26 cellular contexts compared by ENCODE assay signal in the genomic region with DNA sequence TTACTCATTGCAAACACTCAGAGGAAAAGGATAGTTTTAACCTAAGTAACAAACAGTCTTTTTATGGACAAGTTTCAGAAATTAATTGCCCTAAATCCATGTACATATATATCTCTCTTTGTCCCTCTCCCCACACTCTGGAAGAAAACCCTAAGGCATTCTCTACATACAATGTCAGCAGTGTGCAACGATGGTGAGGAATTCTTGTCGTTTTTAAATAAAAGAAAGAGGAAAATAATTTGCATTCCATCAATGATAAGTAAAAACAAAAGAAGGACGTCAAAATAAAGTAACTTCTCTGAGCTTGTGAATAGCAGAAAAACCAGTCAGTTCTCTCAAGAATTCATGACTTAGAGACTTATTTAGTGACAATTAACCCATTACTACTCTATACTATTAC.
DNase-seq lines count a peak whose midpoint lies in the region; ATAC-seq, FAIRE-seq and TF ChIP-seq lines count a peak whose summit lies in the region.
"Had no signal": no experiment of that assay in that cellular context is flagged by ENCODE, and none has a peak within 500 bp of the region (broad histone marks: within the 10 kb centered on the region; RNA-seq: fewer than 3 reads in every experiment).

No MANE protein-coding gene starts in this region.

- H2AFZ ChIP-seq in HepG2 (ENCODE audit: low read length), result no peak overlapping the region
- H2AFZ ChIP-seq: hepatocyte had no signal

- 97% methylated on average over 3 of the region's 3 CpGs for WGBS in HepG2 (ENCODE audit: low lambda C conversion rate)

- intact Hi-C loops in activated CD4-positive, alpha-beta memory T cell treated with anti-CD3 and anti-CD28 coated beads for 36 hours (cut with micrococcal nuclease), result loop anchor here (10.0 kb wide), 1 partner anchor 426 kb away; no protein-coding TSS in a partner anchor
- intact Hi-C loops in HepG2 (cut with micrococcal nuclease; ENCODE audit: unreplicated experiment), result no loop called here

- in situ Hi-C loops in HepG2 (cut with HindIII; ENCODE audit: extremely low pct_ligation_motif_present, low pct_unique_long_range_greater_than_20kb), result loop anchor here (25.0 kb wide), 1 partner anchor 239 kb away; no protein-coding TSS in a partner anchor

- H3K4me2 ChIP-seq in skeletal muscle satellite cell (ENCODE audit: low read length), result peak overlapping the region; percentile 41
- H3K4me2 ChIP-seq in HepG2 (ENCODE audit: low read depth, low read length), result no peak overlapping the region
- H3K4me2 ChIP-seq: A549, hepatocyte had no signal

- no peak for ATAC-seq in HepG2
- ATAC-seq: stimulated activated naive B cell treated with anti-CD40 and anti-IgM and Interleukin-4, amounts not matched to agents 10 μg/mL and 1 μg/mL and 100 μg/mL, for 72 hours had no signal

- no peak for TF ChIP-seq EP300 in HepG2 (IDR thresholded peaks at IDR 0.05; ENCODE audit: low read depth in 2 of 2, low read length in 2 of 2)
- no peak for TF ChIP-seq EP300 in HepG2 (CRISPR knock-in tag; IDR thresholded peaks at IDR 0.05; ENCODE audit: borderline replicate concordance)

- FAIRE-seq in HepG2 (lab: Jason Lieb, UNC), result no peak
- FAIRE-seq: A549 had no signal

- DNase-seq in activated CD4-positive, alpha-beta memory T cell treated with anti-CD3 and anti-CD28 coated beads for 36 hours, result no peak
- no peak for DNase-seq in activated CD4-positive, alpha-beta memory T cell treated with anti-CD3 and anti-CD28 coated beads, Interleukin-2, amount 10 ng/mL, durations not matched to agents 7 days and 5 days
- DNase-seq in SJSA1 (ENCODE audit: low read depth in 1 of 2, low spot score in 2 of 2), result peak in 1 of 2 experiments; percentile 27
- DNase-seq in epithelial cell of prostate (ENCODE audit: low read depth, low spot score), result no peak
- DNase-seq in NCI-H82 (lab: John Stamatoyannopoulos, UW), result no peak
- DNase-seq in HUDEP-2 (lab: John Stamatoyannopoulos, UW; ENCODE audit: unreplicated experiment in 76 of 76), result no peak
- DNase-seq in HepG2 (ENCODE audit: low spot score), result no peak
- DNase-seq: activated CD8-positive, alpha-beta memory T cell treated with anti-CD3 and anti-CD28 coated beads, Interleukin-2, amount 50 U/mL, for 48 hours; activated naive CD4-positive, alpha-beta T cell; CD4-positive, CD25-positive, alpha-beta regulatory T cell; DMS53; H7; islet precursor cell; mesendoderm; NCI-H1436 treated with DMSO at 0.1 percent for 48 hours; nephron progenitor cell; NK-92 treated with Interleukin-12 subunit alpha and Interleukin-12 subunit beta, amount 100 ng/mL, for 24 hours; stimulated activated naive B cell treated with anti-CD40 and anti-IgM and Interleukin-4, amounts not matched to agents 10 μg/mL and 1 μg/mL and 100 μg/mL, for 72 hours had no signal

- POLR2A ChIA-PET in activated CD4-positive, alpha-beta memory T cell treated with anti-CD3 and anti-CD28 coated beads for 36 hours (lab: Charles Lee), result interaction anchor here (1.3 kb wide), 1 partner anchor 19 kb away, joined by 5 read pairs; no protein-coding TSS in a partner anchor
- POLR2A ChIA-PET in activated CD4-positive, alpha-beta memory T cell treated with anti-CD3 and anti-CD28 coated beads, Interleukin-2, amount 10 ng/mL, durations not matched to agents 7 days and 5 days (lab: Charles Lee), result interaction anchor here (1.0 to 10.1 kb wide), 2 partner anchors 13 to 17 kb away, joined by 3 to 167 read pairs; no protein-coding TSS in a partner anchor
- POLR2A ChIA-PET in HepG2 (lab: Yijun Ruan, JAX), result no interaction called here

- H3K9ac ChIP-seq in skeletal muscle satellite cell (ENCODE audit: low read depth, low read length), result peak overlapping the region; percentile 22
- no peak overlapping the region for H3K9ac ChIP-seq in HepG2 (ENCODE audit: insufficient read depth, low read depth, low read length)

- BruUV-seq in HepG2 (replicated peaks; lab: Mats Ljungman, UMichigan), result no TSS peak

- H3K36me3 Mint-ChIP-seq in activated CD4-positive, alpha-beta memory T cell treated with anti-CD3 and anti-CD28 coated beads for 36 hours, result peaks cover 31% of the 10 kb centered on the region
- H3K36me3 Mint-ChIP-seq in activated CD4-positive, alpha-beta memory T cell treated with anti-CD3 and anti-CD28 coated beads, Interleukin-2, amount 10 ng/mL, durations not matched to agents 7 days and 5 days (ENCODE audit: low read depth), result peaks cover 34% of the 10 kb centered on the region
- H3K36me3 Mint-ChIP-seq: brain had no signal

- no peak for TF ChIP-seq RAD21 in HepG2 (CRISPR knock-in tag; IDR thresholded peaks at IDR 0.05)

- no peak for TF ChIP-seq POLR2A in HepG2 (IDR thresholded peaks at IDR 0.05; ENCODE audit: insufficient read depth in 1 of 2, low read depth in 2 of 2, low read length in 2 of 2)

- peaks cover 50% of the 10 kb centered on the region for H3K4me1 ChIP-seq in SJSA1 (replicated peaks)
- H3K4me1 ChIP-seq in skeletal muscle satellite cell (ENCODE audit: control insufficient read depth, insufficient read depth, low read length), result peaks cover 91% of the 10 kb centered on the region
- peaks cover 8% of the 10 kb centered on the region for H3K4me1 ChIP-seq in HepG2 (ENCODE audit: insufficient read depth, low read length)
- H3K4me1 ChIP-seq: prostate gland had no signal

- H3K36me3 ChIP-seq in SJSA1, result peaks cover 70% of the 10 kb centered on the region
- peaks cover 71% of the 10 kb centered on the region for H3K36me3 ChIP-seq in skeletal muscle satellite cell (ENCODE audit: insufficient read depth, low read length)
- H3K36me3 ChIP-seq in HepG2 (replicated peaks in 1 of 2; ENCODE audit: control insufficient read depth in 1 of 2, insufficient read depth in 2 of 2, low read length in 2 of 2), result peaks cover 1 to 3% of the 10 kb centered on the region in 2 experiments; a peak in 1 of 5 replicates
- H3K36me3 ChIP-seq: prostate gland had no signal

- H3K4me1 Mint-ChIP-seq in activated CD4-positive, alpha-beta memory T cell treated with anti-CD3 and anti-CD28 coated beads for 36 hours (ENCODE audit: low read depth), result peaks cover 22% of the 10 kb centered on the region
- peaks cover 39% of the 10 kb centered on the region for H3K4me1 Mint-ChIP-seq in activated CD4-positive, alpha-beta memory T cell treated with anti-CD3 and anti-CD28 coated beads, Interleukin-2, amount 10 ng/mL, durations not matched to agents 7 days and 5 days

- H3K27me3 Mint-ChIP-seq in activated CD4-positive, alpha-beta memory T cell treated with anti-CD3 and anti-CD28 coated beads for 36 hours, result no peaks in the 10 kb centered on the region
- H3K27me3 Mint-ChIP-seq in activated CD4-positive, alpha-beta memory T cell treated with anti-CD3 and anti-CD28 coated beads, Interleukin-2, amount 10 ng/mL, durations not matched to agents 7 days and 5 days, result no peaks in the 10 kb centered on the region
- H3K27me3 Mint-ChIP-seq: brain; CD4-positive, CD25-positive, alpha-beta regulatory T cell; type B pancreatic cell had no signal

- H3K27ac Mint-ChIP-seq in activated CD4-positive, alpha-beta memory T cell treated with anti-CD3 and anti-CD28 coated beads for 36 hours, result peak overlapping the region; percentile 38
- no peak overlapping the region for H3K27ac Mint-ChIP-seq in activated CD4-positive, alpha-beta memory T cell treated with anti-CD3 and anti-CD28 coated beads, Interleukin-2, amount 10 ng/mL, durations not matched to agents 7 days and 5 days
- H3K27ac Mint-ChIP-seq: stimulated activated naive B cell treated with anti-CD40 and anti-IgM and Interleukin-4, amounts not matched to agents 10 μg/mL and 1 μg/mL and 100 μg/mL, for 72 hours; T-helper 1 cell treated with Interleukin-12 subunit alpha and Interleukin-12 subunit beta and Interleukin-4 antibody, amounts not matched to agents 30 μg/mL and 1 μg/mL, for 36 hours; type B pancreatic cell had no signal

- H3K4me3 ChIP-seq in SJSA1 (no peak overlapping the region), skeletal muscle satellite cell (ENCODE audit: low read length) (no peak overlapping the region), HepG2 (replicated peaks in 1 of 3; ENCODE audit: insufficient read depth in 1 of 3, low read depth in 2 of 3, low read length in 3 of 3) (no peak overlapping the region)
- H3K4me3 ChIP-seq: A549, hepatocyte, prostate gland had no signal

- CTCF ChIA-PET in activated CD4-positive, alpha-beta memory T cell treated with anti-CD3 and anti-CD28 coated beads for 36 hours (lab: Charles Lee), result interaction anchor here (0.6 to 1.0 kb wide), 2 partner anchors 397 to 429 kb away, joined by 3 read pairs; no protein-coding TSS in a partner anchor
- CTCF ChIA-PET in activated CD4-positive, alpha-beta memory T cell treated with anti-CD3 and anti-CD28 coated beads, Interleukin-2, amount 10 ng/mL, durations not matched to agents 7 days and 5 days (lab: Charles Lee), result no interaction called here
- CTCF ChIA-PET in HepG2 (lab: Yijun Ruan, JAX; ENCODE audit: low intra/inter-chr PET ratio, low total read pairs), result no interaction called here

- TF ChIP-seq CTCF in HepG2 (CRISPR knock-in tag; IDR thresholded peaks at IDR 0.05), result no peak

- H3K9me3 ChIP-seq in SJSA1 (replicated peaks), result no peaks in the 10 kb centered on the region
- H3K9me3 ChIP-seq in skeletal muscle satellite cell (replicated peaks; ENCODE audit: low read length), result no peaks in the 10 kb centered on the region
- H3K9me3 ChIP-seq in HepG2 (ENCODE audit: low read length), result no peaks in the 10 kb centered on the region
- H3K9me3 ChIP-seq: A549, prostate gland had no signal

- peaks cover 7% of the 10 kb centered on the region for H3K79me2 ChIP-seq in HepG2 (ENCODE audit: insufficient read depth, low read length)

- H3K27ac ChIP-seq in SJSA1, result peak overlapping the region; percentile 32; the same call in 1 of the 2 replicates
- peak overlapping the region; percentile 96 for H3K27ac ChIP-seq in epithelial cell of prostate
- H3K27ac ChIP-seq in HepG2 (ENCODE audit: extremely low read length, insufficient read depth, low read length), result no peak overlapping the region
- H3K27ac ChIP-seq: A549, hepatocyte, prostate gland, RWPE1 had no signal

- H3K27me3 ChIP-seq in SJSA1 (replicated peaks) (no peaks in the 10 kb centered on the region), skeletal muscle satellite cell (ENCODE audit: control insufficient read depth, insufficient read depth, low read length) (no peaks in the 10 kb centered on the region), HepG2 (ENCODE audit: control insufficient read depth in 1 of 2, insufficient read depth in 2 of 2, low read length in 2 of 2) (no peaks in the 10 kb centered on the region)
- H3K27me3 ChIP-seq: hepatocyte had no signal

- no peaks in the 10 kb centered on the region for H3K9me3 Mint-ChIP-seq in activated CD4-positive, alpha-beta memory T cell treated with anti-CD3 and anti-CD28 coated beads for 36 hours
- no peaks in the 10 kb centered on the region for H3K9me3 Mint-ChIP-seq in activated CD4-positive, alpha-beta memory T cell treated with anti-CD3 and anti-CD28 coated beads, Interleukin-2, amount 10 ng/mL, durations not matched to agents 7 days and 5 days
- H3K9me3 Mint-ChIP-seq: brain; CD4-positive, CD25-positive, alpha-beta regulatory T cell; nephron progenitor cell; stimulated activated naive B cell treated with anti-CD40 and anti-IgM and Interleukin-4, amounts not matched to agents 10 μg/mL and 1 μg/mL and 100 μg/mL, for 72 hours; T-helper 1 cell treated with Interleukin-12 subunit alpha and Interleukin-12 subunit beta and Interleukin-4 antibody, amounts not matched to agents 30 μg/mL and 1 μg/mL, for 36 hours; type B pancreatic cell had no signal

- no peak overlapping the region for H3K4me3 Mint-ChIP-seq in activated CD4-positive, alpha-beta memory T cell treated with anti-CD3 and anti-CD28 coated beads for 36 hours
- H3K4me3 Mint-ChIP-seq in activated CD4-positive, alpha-beta memory T cell treated with anti-CD3 and anti-CD28 coated beads, Interleukin-2, amount 10 ng/mL, durations not matched to agents 7 days and 5 days, result no peak overlapping the region
- H3K4me3 Mint-ChIP-seq: nephron progenitor cell; stimulated activated naive B cell treated with anti-CD40 and anti-IgM and Interleukin-4, amounts not matched to agents 10 μg/mL and 1 μg/mL and 100 μg/mL, for 72 hours; T-helper 1 cell treated with Interleukin-12 subunit alpha and Interleukin-12 subunit beta and Interleukin-4 antibody, amounts not matched to agents 30 μg/mL and 1 μg/mL, for 36 hours; type B pancreatic cell had no signal

- no peaks in the 10 kb centered on the region for H4K20me1 ChIP-seq in HepG2 (ENCODE audit: insufficient read depth, low read length)
